8 cellular contexts compared by ENCODE assay signal in the genomic region with DNA sequence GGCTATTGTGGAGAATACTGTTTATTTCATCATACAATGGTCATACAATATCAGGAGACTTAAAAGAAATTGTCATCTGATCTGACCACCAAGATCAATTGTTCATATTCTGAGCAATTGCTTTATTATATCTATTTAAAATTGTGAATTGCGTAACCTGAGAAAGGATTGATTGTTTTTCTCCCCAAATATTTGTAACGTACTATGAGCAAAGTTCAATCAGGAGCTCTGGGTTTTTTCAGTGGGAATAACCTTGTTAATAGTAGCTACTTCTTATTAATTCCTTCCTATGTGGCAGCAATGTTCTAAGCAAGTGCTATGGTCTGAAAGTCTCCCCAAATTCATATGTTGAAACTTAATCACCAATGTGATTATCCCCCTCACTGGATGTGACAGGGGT.
"Had no signal": no experiment of that assay in that cellular context is flagged by ENCODE, and none has a peak within 500 bp of the region (broad histone marks: within the 10 kb centered on the region; RNA-seq: fewer than 3 reads in every experiment).

No MANE protein-coding gene starts in this region.

- ATAC-seq: GM12878 had no signal

- H3K4me3 ChIP-seq: GM12878 had no signal

- DNase-seq: GDM1, GF-D8 had no signal

- FAIRE-seq: G401.6, GM12878, GM12891, GM12892, GM18507, GM19239 had no signal
